ENCODE assay signal across 1 cellular context in genomic region chr1:53702287-53702805, GRCh38.
TF ChIP-seq lines count a peak whose summit lies in the region.

No MANE protein-coding gene starts in this region.

TF ChIP-seq in IMR-90, 13 proteins besides CTCF, POLR2A, EP300 and RAD21 (continued from another document):
- TF ChIP-seq ELK1 (IDR thresholded peaks at IDR 0.05; ENCODE audit: borderline replicate concordance, low read depth, low read length), result no peak
- TF ChIP-seq, protein P1, sequence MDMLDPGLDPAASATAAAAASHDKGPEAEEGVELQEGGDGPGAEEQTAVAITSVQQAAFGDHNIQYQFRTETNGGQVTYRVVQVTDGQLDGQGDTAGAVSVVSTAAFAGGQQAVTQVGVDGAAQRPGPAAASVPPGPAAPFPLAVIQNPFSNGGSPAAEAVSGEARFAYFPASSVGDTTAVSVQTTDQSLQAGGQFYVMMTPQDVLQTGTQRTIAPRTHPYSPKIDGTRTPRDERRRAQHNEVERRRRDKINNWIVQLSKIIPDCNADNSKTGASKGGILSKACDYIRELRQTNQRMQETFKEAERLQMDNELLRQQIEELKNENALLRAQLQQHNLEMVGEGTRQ (IDR thresholded peaks at IDR 0.05; ENCODE audit: low read depth, low read length), result no peak
- TF ChIP-seq SMC3 (IDR thresholded peaks at IDR 0.05; ENCODE audit: low read depth, low read length), result no peak
- TF ChIP-seq FOS (IDR thresholded peaks at IDR 0.05; ENCODE audit: low read depth, low read length), result no peak
- no peak for TF ChIP-seq MAFK (IDR thresholded peaks at IDR 0.05; ENCODE audit: low read depth, low read length)
- no peak for TF ChIP-seq CHD1 (IDR thresholded peaks at IDR 0.05; ENCODE audit: low read depth, low read length)
- TF ChIP-seq CEBPB (IDR thresholded peaks at IDR 0.05; ENCODE audit: low read depth, low read length), result no peak
- TF ChIP-seq RCOR1 (IDR thresholded peaks at IDR 0.05; ENCODE audit: insufficient replicate concordance, low read length), result no peak
- TF ChIP-seq MAZ (IDR thresholded peaks at IDR 0.05; ENCODE audit: borderline replicate concordance, low read depth, low read length), result no peak
- TF ChIP-seq RFX5 (IDR thresholded peaks at IDR 0.05; ENCODE audit: low read depth, low read length), result no peak
